ENCODE assay signal across 16 cellular contexts in the genomic region with DNA sequence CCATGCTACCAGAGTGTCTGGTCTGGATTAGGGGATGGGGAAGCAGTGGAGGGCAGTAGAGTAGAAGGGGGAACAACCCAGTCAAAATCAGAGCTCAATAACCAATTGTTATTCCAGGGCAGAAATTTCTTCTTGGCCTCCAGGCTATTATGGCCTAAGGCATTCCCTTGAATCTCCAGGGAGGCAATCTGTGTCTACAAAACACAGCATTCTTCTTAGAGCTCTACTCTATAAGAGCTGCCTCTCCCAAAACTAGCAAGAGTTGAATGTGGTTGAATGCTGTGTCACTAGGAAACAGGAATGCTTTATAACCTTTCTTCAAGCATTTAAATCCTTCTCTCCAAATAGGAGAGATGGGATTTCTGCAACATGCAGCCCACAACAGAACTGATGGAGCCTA.
DNase-seq lines count a peak whose midpoint lies in the region; ATAC-seq and TF ChIP-seq lines count a peak whose summit lies in the region.
"Had no signal": no experiment of that assay in that cellular context is flagged by ENCODE, and none has a peak within 500 bp of the region (broad histone marks: within the 10 kb centered on the region; RNA-seq: fewer than 3 reads in every experiment).

No MANE protein-coding gene starts in this region.

- H3K4me3 ChIP-seq in AG10803 (ENCODE audit: low read length) = no peak overlapping the region
- no peak overlapping the region for H3K4me3 ChIP-seq in esophagus squamous epithelium
- H3K4me3 ChIP-seq: HAP-1 had no signal

- no peak for TF ChIP-seq POLR2A in esophagus squamous epithelium (IDR thresholded peaks at IDR 0.05)

- H3K27me3 ChIP-seq in esophagus squamous epithelium = no peaks in the 10 kb centered on the region

- DNase-seq in AG10803 (ENCODE audit: low read depth) (peak; percentile 41), fibroblast of peridontal ligament (ENCODE audit: extremely low read depth) (peak; percentile 42), sciatic nerve (ENCODE audit: low spot score) (no peak), HUDEP-2 (lab: John Stamatoyannopoulos, UW; ENCODE audit: unreplicated experiment in 76 of 76) (no peak), esophagus squamous epithelium (lab: John Stamatoyannopoulos, UW) (no peak), posterior cingulate gyrus (no peak)
- DNase-seq: CD4-positive, CD25-positive, alpha-beta regulatory T cell; DMS79; NCI-H1417; NCI-H187 treated with DMSO at 0.1 percent for 48 hours; NCI-H2171 treated with DMSO at 0.1 percent for 48 hours; NCI-H446 treated with DMSO at 0.1 percent for 48 hours; OCI-M1; RPMI8226 had no signal

- peak; percentile 72 for ATAC-seq in sciatic nerve

- H3K4me1 ChIP-seq in esophagus squamous epithelium = peaks cover 0 to 19% (median 8%) of the 10 kb centered on the region in 3 donors

- intact Hi-C loops in sciatic nerve (cut with DNase I) = no loop called here
- intact Hi-C loops in esophagus squamous epithelium (cut with DNase I) = no loop called here
- intact Hi-C loops in posterior cingulate gyrus (cut with DNase I) = no loop called here

- H3K36me3 ChIP-seq in esophagus squamous epithelium = no peaks in the 10 kb centered on the region
- H3K36me3 ChIP-seq: HAP-1 had no signal

- TF ChIP-seq CTCF in AG10803 (conservative IDR thresholded peaks at IDR 0.05; ENCODE audit: low read length) (no peak), esophagus squamous epithelium (IDR thresholded peaks at IDR 0.05) (no peak)

- H3K9me3 ChIP-seq in esophagus squamous epithelium = no peaks in the 10 kb centered on the region
- H3K9me3 ChIP-seq: HAP-1 had no signal

- peak overlapping the region; percentile 68 for H3K27ac ChIP-seq in angular gyrus (ENCODE audit: low read depth, low read length)
- H3K27ac ChIP-seq in esophagus squamous epithelium = no peak overlapping the region

Comparison
In these comparisons a context has a peak if more than half of its experiments do, and no peak if none do; other contexts are left out.
1. DNase-seq: peak in AG10803 (single experiment) and fibroblast of peridontal ligament (single experiment); none in sciatic nerve (single experiment), HUDEP-2 (0 of 76), esophagus squamous epithelium (single experiment) and posterior cingulate gyrus (0 of 10).